11 cellular contexts compared by ENCODE assay signal in the genomic region with DNA sequence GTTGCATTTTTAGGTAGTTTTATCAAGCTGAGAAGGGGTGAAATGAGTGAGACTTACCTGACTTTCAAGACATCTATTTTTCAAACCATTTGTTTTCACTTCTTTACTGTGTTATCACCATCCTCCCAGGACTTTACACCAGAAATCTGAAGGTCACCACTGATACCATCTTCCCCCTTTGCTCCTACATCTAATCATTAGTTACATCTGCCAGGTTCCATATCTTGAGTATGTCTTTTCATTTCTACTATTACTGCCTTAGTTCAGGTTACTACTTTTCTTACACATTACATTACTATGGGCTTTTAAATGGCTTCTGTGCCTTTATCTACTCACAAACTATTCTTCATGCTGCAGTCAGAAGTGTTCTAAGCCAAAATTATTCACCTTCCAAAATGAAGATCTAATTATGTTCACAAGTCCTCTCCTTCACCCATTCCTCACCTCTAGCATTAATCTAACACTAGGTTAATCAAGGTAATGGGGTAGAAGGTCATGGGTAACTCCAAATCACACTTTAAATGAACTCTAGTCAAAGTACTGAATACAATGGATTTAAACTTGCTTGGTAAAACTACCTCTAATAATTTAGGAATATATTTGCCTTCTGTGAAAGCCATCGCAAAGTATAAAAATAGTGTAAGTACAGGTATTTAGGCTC. TPM values are rescaled to one million over a fixed set of nuclear protein-coding genes. Genes with fewer than 3 reads are reported as not detected.
DNase-seq lines count a peak whose midpoint lies in the region; ATAC-seq and TF ChIP-seq lines count a peak whose summit lies in the region.
"Had no signal": no experiment of that assay in that cellular context is flagged by ENCODE, and none has a peak within 500 bp of the region (broad histone marks: within the 10 kb centered on the region; RNA-seq: fewer than 3 reads in every experiment).

No MANE protein-coding gene starts in this region.

- peak overlapping the region; percentile 96 for H3K9ac ChIP-seq in ES-I3 (ENCODE audit: low read depth, low read length)
- peak overlapping the region; percentile 14 for H3K9ac ChIP-seq in NT2/D1 (ENCODE audit: insufficient read length, low read depth)
- H3K9ac ChIP-seq in endodermal cell (ENCODE audit: extremely low read depth, low read length, poor library complexity, severe bottlenecking) = no peak overlapping the region

- WGBS in endodermal cell (ENCODE audit: insufficient coverage in 1 of 2, insufficient read length in 1 of 2), 2 experiments = 80 to 97% methylated on average over 1 of the region's 1 CpG

- no peak for ATAC-seq in left lobe of liver

- peak overlapping the region; percentile 1 for H3K4me3 Mint-ChIP-seq in endodermal cell

- no peak overlapping the region for H3K27ac Mint-ChIP-seq in endodermal cell

- TF ChIP-seq CTCF in endodermal cell (conservative IDR thresholded peaks at IDR 0.05) (no peak), neutrophil (IDR thresholded peaks at IDR 0.05) (no peak)

- H3K27ac ChIP-seq in endodermal cell (ENCODE audit: low read depth, low read length) = no peak overlapping the region
- H3K27ac ChIP-seq in neutrophil = peak overlapping the region; percentile 94

- H3K27me3 Mint-ChIP-seq in endodermal cell (ENCODE audit: insufficient read depth) = no peaks in the 10 kb centered on the region

- no peaks in the 10 kb centered on the region for H3K36me3 Mint-ChIP-seq in endodermal cell (ENCODE audit: low read depth)

- peaks cover 21% of the 10 kb centered on the region for H3K4me1 Mint-ChIP-seq in endodermal cell

- H3K27me3 ChIP-seq in NT2/D1 (ENCODE audit: insufficient read depth, insufficient read length) (no peaks in the 10 kb centered on the region), endodermal cell (ENCODE audit: control insufficient read depth, insufficient read depth, low read length, poor library complexity, severe bottlenecking) (no peaks in the 10 kb centered on the region), neutrophil (no peaks in the 10 kb centered on the region)

- no peaks in the 10 kb centered on the region for H3K4me1 ChIP-seq in ES-I3 (ENCODE audit: insufficient read depth, low read length)
- H3K4me1 ChIP-seq in NT2/D1 (ENCODE audit: insufficient read depth, insufficient read length) = no peaks in the 10 kb centered on the region
- no peaks in the 10 kb centered on the region for H3K4me1 ChIP-seq in endodermal cell (ENCODE audit: control insufficient read depth, insufficient read depth, low read length)
- peaks cover 46 to 48% of the 10 kb centered on the region in 2 experiments for H3K4me1 ChIP-seq in neutrophil (ENCODE audit: control insufficient read depth in 1 of 2, insufficient read depth in 1 of 2, low read depth in 1 of 2, low read length in 1 of 2)

- no peaks in the 10 kb centered on the region for H3K9me3 Mint-ChIP-seq in endodermal cell

- DNase-seq in NT2/D1 (ENCODE audit: low read depth, low spot score) (no peak), endodermal cell (no peak), DMS53 (lab: John Stamatoyannopoulos, UW) (no peak), left lobe of liver (ENCODE audit: low spot score) (no peak), hepatic stellate cell (ENCODE audit: low spot score) (no peak)
- DNase-seq in stimulated activated naive CD4-positive, alpha-beta T cell (lab: John Stamatoyannopoulos, UW) = no peak
- DNase-seq: hippocampal formation; NCI-H226; stimulated activated CD4-positive, alpha-beta T cell treated with anti-CD3 and anti-CD28 coated beads, Interleukin-1b, Interleukin-23, amount 100 ng/mL, for 48 hours had no signal

- H3K4me3 ChIP-seq in NT2/D1 (ENCODE audit: insufficient read length, low read depth) (peak overlapping the region; percentile 62), endodermal cell (ENCODE audit: low read length) (peak overlapping the region; percentile 96), neutrophil (ENCODE audit: low read depth in 1 of 2, low read length in 1 of 2) (peak overlapping the region; percentile 83 to 91)

- H3K36me3 ChIP-seq in ES-I3 (ENCODE audit: insufficient read depth, low read length) (peaks cover 3% of the 10 kb centered on the region; the same call in 1 of the 2 replicates), NT2/D1 (ENCODE audit: insufficient read depth, insufficient read length, low read length) (no peaks in the 10 kb centered on the region), endodermal cell (ENCODE audit: control insufficient read depth, insufficient read depth, low read length) (no peaks in the 10 kb centered on the region), neutrophil (no peaks in the 10 kb centered on the region)

- H3K9me3 ChIP-seq in ES-I3 (ENCODE audit: control insufficient read depth, insufficient read depth, low read length) (no peaks in the 10 kb centered on the region), NT2/D1 (ENCODE audit: insufficient read depth, low read length) (no peaks in the 10 kb centered on the region), endodermal cell (ENCODE audit: control insufficient read depth, low read length) (no peaks in the 10 kb centered on the region), neutrophil (no peaks in the 10 kb centered on the region)

RNA-seq across cellular contexts. Expression of a gene that starts 2.1 kb away (rescaled TPM):
- total RNA-seq in endodermal cell (10 to 100 TPM; 22.5 to 29.1 TPM), left lobe of liver (83.8 TPM)
- polyA plus RNA-seq in endodermal cell (2013, experiment 1 of 2) = 29.8 TPM
- 25.9 TPM for polyA plus RNA-seq in endodermal cell (2013, experiment 2 of 2)

RNA-seq across cellular contexts. Expression of a gene that starts 44.4 kb away (rescaled TPM):
- total RNA-seq in endodermal cell = 10 to 100 TPM; 83.3 to 94.8 TPM
- polyA plus RNA-seq in endodermal cell (2013, experiment 1 of 2) = 33.7 TPM
- 36.1 TPM for polyA plus RNA-seq in endodermal cell (2013, experiment 2 of 2)
- total RNA-seq in left lobe of liver = 18.7 TPM
